Comparison of ENCODE assay signal across 15 cellular contexts in genomic region chr1:9079980-9080703, GRCh38. TPM values are rescaled to one million over a fixed set of nuclear protein-coding genes. Genes with fewer than 3 reads are reported as not detected.
A peak's percentile ranks its signal among the peaks of the same experiment; 100 is the strongest.
DNase-seq lines count a peak whose midpoint lies in the region; ATAC-seq and TF ChIP-seq lines count a peak whose summit lies in the region.
"Had no signal": no experiment of that assay in that cellular context is flagged by ENCODE, and none has a peak within 500 bp of the region (broad histone marks: within the 10 kb centered on the region; RNA-seq: fewer than 3 reads in every experiment).

No MANE protein-coding gene starts in this region.

- DNase-seq in naive B cell (no peak), COLO829 (ENCODE audit: low spot score) (no peak), foreskin fibroblast (no peak), GM19238 (ENCODE audit: insufficient read length, low spot score) (no peak), amniotic stem cell (lab: John Stamatoyannopoulos, UW) (no peak)
- DNase-seq: activated CD4-positive, alpha-beta T cell treated with anti-CD3 and anti-CD28 coated beads, Interleukin-2, amount 50 U/mL, for 1 hour; colonic mucosa; NCI-H187 treated with DMSO at 0.1 percent for 48 hours; SW 1271 had no signal

- H3K4me3 Mint-ChIP-seq in naive B cell = peak overlapping the region in 7 of 8 donors; percentile 22 to 80 (median 61)
- H3K4me3 Mint-ChIP-seq: nephron had no signal

- peak; percentile 48 for ATAC-seq in GM18907 (IDR thresholded peaks at IDR 0.05; ENCODE audit: unreplicated experiment)
- peak; percentile 35 for ATAC-seq in GM21737 (IDR thresholded peaks at IDR 0.05; ENCODE audit: unreplicated experiment)
- peak; percentile 33 for ATAC-seq in HG03457 (IDR thresholded peaks at IDR 0.05; ENCODE audit: unreplicated experiment)
- peak; percentile 15 to 23 for ATAC-seq in naive B cell (ENCODE audit: low read depth in 2 of 2)
- ATAC-seq: activated naive CD4-positive, alpha-beta T cell treated with anti-CD3 and anti-CD28 coated beads, Interleukin-2, amount 50 U/mL, for 72 hours; HepG2 had no signal

- peak overlapping the region in 3 of 6 donors; percentile 29 to 71 (median 35) for H3K27ac Mint-ChIP-seq in naive B cell
- H3K27ac Mint-ChIP-seq: activated naive CD4-positive, alpha-beta T cell treated with anti-CD3 and anti-CD28 coated beads, Interleukin-2, amount 50 U/mL, for 72 hours; nephron had no signal

- no peaks in the 10 kb centered on the region for H3K36me3 Mint-ChIP-seq in naive B cell
- H3K36me3 Mint-ChIP-seq: activated naive CD4-positive, alpha-beta T cell treated with anti-CD3 and anti-CD28 coated beads, Interleukin-2, amount 50 U/mL, for 72 hours had no signal

- H3K4me3 ChIP-seq in foreskin fibroblast (ENCODE audit: low read depth in 1 of 2, low read length in 2 of 2) = no peak overlapping the region
- H3K4me3 ChIP-seq: colonic mucosa had no signal

- peaks cover 0 to 2% (median 0%) of the 10 kb centered on the region in 7 donors for H3K9me3 Mint-ChIP-seq in naive B cell
- H3K9me3 Mint-ChIP-seq: activated naive CD4-positive, alpha-beta T cell treated with anti-CD3 and anti-CD28 coated beads, Interleukin-2, amount 50 U/mL, for 72 hours; nephron had no signal

- H3K27me3 Mint-ChIP-seq in naive B cell = no peaks in the 10 kb centered on the region

- peaks cover 64 to 96% (median 81%) of the 10 kb centered on the region in 3 donors for H3K4me1 Mint-ChIP-seq in naive B cell

- no peak for TF ChIP-seq CTCF in foreskin fibroblast (IDR thresholded peaks at IDR 0.05; ENCODE audit: low read depth, low read length)

RNA-seq across cellular contexts. Expression of gene SLC2A5, which starts 10.7 kb away (rescaled TPM):
- polyA plus RNA-seq in naive B cell (ENCODE audit: low read depth in 6 of 6) = 10 to 100 TPM in 5 of 6 donors, 1 to 10 TPM in 1; 7.5 to 24.8 (median 21.2) TPM

RNA-seq across cellular contexts. Expression of gene GPR157, which starts 48.8 kb away (rescaled TPM):
- 10 to 100 TPM in 1 of 6 donors, 1 to 10 TPM in 2, under 1 TPM in 3; 0.31 to 10.3 (median 0.99) TPM for polyA plus RNA-seq in naive B cell (ENCODE audit: low read depth in 6 of 6)

RNA-seq across cellular contexts. Expression of gene SLC2A7, which starts 53.9 kb away (rescaled TPM):
- polyA plus RNA-seq in naive B cell (ENCODE audit: low read depth in 6 of 6) = not detected
- polyA plus RNA-seq: HepG2 had no signal
